Comparison of ENCODE assay signal across 28 cellular contexts in the genomic region with DNA sequence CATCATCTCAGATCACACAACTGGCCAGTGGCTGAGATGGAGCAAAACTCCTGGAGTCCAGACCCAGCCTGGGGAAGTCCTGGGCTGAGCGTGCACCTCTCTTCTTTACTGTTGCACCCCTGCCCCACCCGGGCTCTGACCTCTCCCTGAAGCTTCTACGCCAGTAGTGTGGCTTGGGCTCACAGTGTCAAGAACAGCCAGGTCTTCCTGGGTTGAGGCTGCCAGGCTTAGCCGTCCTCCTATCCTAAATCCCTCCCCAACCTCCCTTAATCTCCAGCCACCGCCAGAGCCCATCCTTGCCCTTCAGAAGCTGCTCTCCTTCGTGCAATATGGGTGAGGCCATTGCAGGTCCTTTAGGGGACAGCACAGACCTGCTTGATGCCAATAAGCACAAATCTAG.
"Had no signal": no experiment of that assay in that cellular context is flagged by ENCODE, and none has a peak within 500 bp of the region (broad histone marks: within the 10 kb centered on the region; RNA-seq: fewer than 3 reads in every experiment).

No MANE protein-coding gene starts in this region.

- H3K27ac ChIP-seq: colonic mucosa, esophagus muscularis mucosa, foreskin keratinocyte, heart right ventricle, lower lobe of right lung, pancreas, skin epidermis, thoracic aorta, tibial nerve, upper lobe of left lung, uterus had no signal

- H3K9me3 Mint-ChIP-seq: dendritic cell treated with granulocyte-macrophage colony-stimulating factor and Interleukin-4, amounts not matched to agents 40 ng/mL and 50 ng/mL, for 4 days; immature natural killer cell; naive B cell; nephron progenitor cell; stimulated activated naive CD8-positive, alpha-beta T cell treated with anti-CD3 and anti-CD28 coated beads, Interleukin-15, Interleukin-2, amounts not matched to agents 100 ng/mL and 50 ng/mL, for 24 hours had no signal

- H3K36me3 Mint-ChIP-seq: immature natural killer cell; naive B cell; stimulated activated naive B cell treated with anti-CD40 and anti-IgM and Interleukin-4, amounts not matched to agents 10 μg/mL and 1 μg/mL and 100 μg/mL, for 72 hours had no signal

- H3K27ac Mint-ChIP-seq: dendritic cell treated with granulocyte-macrophage colony-stimulating factor and Interleukin-4, amounts not matched to agents 40 ng/mL and 50 ng/mL, for 4 days; immature natural killer cell; naive B cell; nephron progenitor cell; progenitor cell of endocrine pancreas; stimulated activated naive B cell treated with anti-CD40 and anti-IgM and Interleukin-4, amounts not matched to agents 10 μg/mL and 1 μg/mL and 100 μg/mL, for 72 hours; stimulated activated naive CD8-positive, alpha-beta T cell treated with anti-CD3 and anti-CD28 coated beads, Interleukin-15, Interleukin-2, amounts not matched to agents 100 ng/mL and 50 ng/mL, for 24 hours had no signal

- DNase-seq: central memory CD4-positive, alpha-beta T cell; colonic mucosa; effector memory CD4-positive, alpha-beta T cell; foreskin keratinocyte; glutamatergic neuron; heart right ventricle; immature natural killer cell; islet precursor cell; kidney glomerular epithelial cell; left colon; left ventricle myocardium superior; lower lobe of right lung; mucosa of descending colon; naive B cell; nephron progenitor cell; pancreas; stimulated activated CD4-positive, alpha-beta T cell treated with anti-CD3 and anti-CD28 coated beads, Interleukin-15, amount 100 ng/mL, for 24 hours; stimulated activated CD4-positive, alpha-beta T cell treated with anti-CD3 and anti-CD28 coated beads, Interleukin-2, amount 100 ng/mL, for 48 hours; stimulated activated naive B cell treated with anti-CD40 and anti-IgM and Interleukin-4, amounts not matched to agents 10 μg/mL and 1 μg/mL and 100 μg/mL, for 72 hours; upper lobe of left lung; uterus had no signal

- H3K4me3 ChIP-seq: colonic mucosa, esophagus muscularis mucosa, heart right ventricle, lower lobe of right lung, mucosa of descending colon, pancreas, skin epidermis, thoracic aorta, tibial nerve, upper lobe of left lung, uterus had no signal

- H3K4me1 ChIP-seq: colonic mucosa, foreskin keratinocyte, lower lobe of right lung, pancreas, uterus had no signal

- H3K4me3 Mint-ChIP-seq: dendritic cell treated with granulocyte-macrophage colony-stimulating factor and Interleukin-4, amounts not matched to agents 40 ng/mL and 50 ng/mL, for 4 days; immature natural killer cell; nephron progenitor cell; stimulated activated naive B cell treated with anti-CD40 and anti-IgM and Interleukin-4, amounts not matched to agents 10 μg/mL and 1 μg/mL and 100 μg/mL, for 72 hours; stimulated activated naive CD8-positive, alpha-beta T cell treated with anti-CD3 and anti-CD28 coated beads, Interleukin-15, Interleukin-2, amounts not matched to agents 100 ng/mL and 50 ng/mL, for 24 hours had no signal

- H3K36me3 ChIP-seq: colonic mucosa, esophagus muscularis mucosa, heart right ventricle, lower lobe of right lung, pancreas, thoracic aorta, tibial nerve, upper lobe of left lung, uterus had no signal

- ATAC-seq: foreskin keratinocyte; heart right ventricle; left colon; left ventricle myocardium superior; lower lobe of right lung; mucosa of descending colon; pancreas; stimulated activated naive B cell treated with anti-CD40 and anti-IgM and Interleukin-4, amounts not matched to agents 10 μg/mL and 1 μg/mL and 100 μg/mL, for 72 hours had no signal

- H3K9me3 ChIP-seq: colonic mucosa, esophagus muscularis mucosa, heart right ventricle, lower lobe of right lung, mucosa of descending colon, pancreas, thoracic aorta, tibial nerve, upper lobe of left lung, uterus had no signal

- H3K27me3 Mint-ChIP-seq: dendritic cell treated with granulocyte-macrophage colony-stimulating factor and Interleukin-4, amounts not matched to agents 40 ng/mL and 50 ng/mL, for 4 days had no signal

- H3K4me1 Mint-ChIP-seq: immature natural killer cell, naive B cell had no signal

- H3K27me3 ChIP-seq: colonic mucosa, esophagus muscularis mucosa, foreskin keratinocyte, heart right ventricle, pancreas, tibial nerve, upper lobe of left lung, uterus had no signal
